Comparison of ENCODE assay signal across 8 cellular contexts in genomic region chr2:212536385-212537310, GRCh38. TPM values are rescaled to one million over a fixed set of nuclear protein-coding genes. Genes with fewer than 3 reads are reported as not detected.
A peak's percentile ranks its signal among the peaks of the same experiment; 100 is the strongest.
DNase-seq lines count a peak whose midpoint lies in the region; TF ChIP-seq lines count a peak whose summit lies in the region.

No MANE protein-coding gene starts in this region.

- no peak overlapping the region for H2BK120ac ChIP-seq in neuronal stem cell (ENCODE audit: low read depth, low read length)

- H4K91ac ChIP-seq in neuronal stem cell (ENCODE audit: low read depth, low read length, poor library complexity): no peak overlapping the region

- H3K23ac ChIP-seq in neuronal stem cell (ENCODE audit: low read depth, low read length, poor library complexity): no peak overlapping the region

- H3K4me3 ChIP-seq in fibroblast of the aortic adventitia (ENCODE audit: low read depth, low read length) (peak overlapping the region; percentile 72), neuronal stem cell (ENCODE audit: low read length in 2 of 2) (peak overlapping the region; percentile 61 to 96)

- peaks cover 9 to 41% of the 10 kb centered on the region in 2 donors for H3K4me1 ChIP-seq in neuronal stem cell (ENCODE audit: control insufficient read depth in 2 of 2, insufficient read depth in 1 of 2, low read depth in 1 of 2, low read length in 2 of 2)

- H3K27me3 ChIP-seq in neuronal stem cell (ENCODE audit: control insufficient read depth in 3 of 3, insufficient read depth in 3 of 3, low read depth in 1 of 3, low read length in 3 of 3): peaks cover 0 to 33% (median 10%) of the 10 kb centered on the region in 3 experiments

- no peak overlapping the region for H2BK5ac ChIP-seq in neuronal stem cell (ENCODE audit: low read length)

- H3K4me2 ChIP-seq in neuronal stem cell (ENCODE audit: insufficient read depth, low read length, poor library complexity, severe bottlenecking): peak overlapping the region; percentile 99

- H2BK12ac ChIP-seq in neuronal stem cell (ENCODE audit: low read length): no peak overlapping the region

- WGBS in neuronal stem cell (ENCODE audit: extremely low coverage in 2 of 2, insufficient read length in 2 of 2, insufficient replicate concordance in 1 of 2), 2 donors: no CpG with 5 or more reads among the region's 53 CpGs

- H4K8ac ChIP-seq in neuronal stem cell (ENCODE audit: low read depth, low read length): no peak overlapping the region

- no peaks in the 10 kb centered on the region for H3K9me3 ChIP-seq in neuronal stem cell (replicated peaks in 1 of 2; ENCODE audit: control insufficient read depth in 2 of 2, insufficient read depth in 1 of 2, low read depth in 1 of 2, low read length in 2 of 2)

- H3K4ac ChIP-seq in neuronal stem cell (ENCODE audit: low read length): no peak overlapping the region

- H3K79me1 ChIP-seq in neuronal stem cell (ENCODE audit: low read depth, low read length): peaks cover 2% of the 10 kb centered on the region

- no peaks in the 10 kb centered on the region for H3K36me3 ChIP-seq in neuronal stem cell (replicated peaks in 1 of 2; ENCODE audit: control insufficient read depth in 2 of 2, insufficient read depth in 2 of 2, low read length in 2 of 2)

- H3K9ac ChIP-seq in neuronal stem cell (ENCODE audit: low read depth, low read length, poor library complexity): no peak overlapping the region

- H2AFZ ChIP-seq in neuronal stem cell (ENCODE audit: low read length): peak overlapping the region; percentile 98

- no peak overlapping the region for H3K27ac ChIP-seq in neuronal stem cell (replicated peaks; ENCODE audit: low read length)

- H2BK15ac ChIP-seq in neuronal stem cell (ENCODE audit: low read length): no peak overlapping the region

- DNase-seq in DMS79 treated with DMSO at 0.1 percent for 48 hours (lab: John Stamatoyannopoulos, UW) (peak; percentile 22), NCI-H526 treated with DMSO at 0.1 percent for 48 hours (lab: John Stamatoyannopoulos, UW) (peak; percentile 57), fibroblast of the aortic adventitia (ENCODE audit: low read depth) (no peak), neuronal stem cell (ENCODE audit: low spot score) (peak; percentile 78), amniotic stem cell (lab: John Stamatoyannopoulos, UW) (no peak), iPS-NIHi11 (ENCODE audit: low spot score) (no peak), NCI-H1092 treated with DMSO at 0.1 percent for 48 hours (lab: John Stamatoyannopoulos, UW) (no peak), activated gamma-delta T cell treated with Interleukin-2 at 50 U/mL for 16 hours (no peak)

- H3K18ac ChIP-seq in neuronal stem cell (ENCODE audit: low read length): no peak overlapping the region

- H3K14ac ChIP-seq in neuronal stem cell (ENCODE audit: low read length): no peak overlapping the region

- H2AK5ac ChIP-seq in neuronal stem cell (ENCODE audit: low read depth, low read length): no peak overlapping the region

- TF ChIP-seq CTCF in fibroblast of the aortic adventitia (IDR thresholded peaks at IDR 0.05; ENCODE audit: insufficient read depth, low read length): no peak

RNA-seq across cellular contexts. Expression of gene ERBB4, which starts 2.0 kb away (rescaled TPM):
- 0.16 and 5.8 TPM in 2 replicates for total RNA-seq in fibroblast of the aortic adventitia (ENCODE audit: low replicate concordance)
- polyA plus RNA-seq in neuronal stem cell (2013, experiment 1 of 2): 0.22 TPM
- polyA plus RNA-seq in neuronal stem cell (2013, experiment 2 of 2): 0.28 TPM

Comparison
In these comparisons a context has a peak if more than half of its experiments do, and no peak if none do; other contexts are left out.
1. DNase-seq: peak in DMS79 treated with DMSO at 0.1 percent for 48 hours (single experiment), NCI-H526 treated with DMSO at 0.1 percent for 48 hours (single experiment) and neuronal stem cell (single experiment); none in fibroblast of the aortic adventitia (single experiment), amniotic stem cell (single experiment), iPS-NIHi11 (single experiment), NCI-H1092 treated with DMSO at 0.1 percent for 48 hours (single experiment) and activated gamma-delta T cell treated with Interleukin-2 at 50 U/mL for 16 hours (single experiment).